1 cellular context compared by ENCODE assay signal in the genomic region with DNA sequence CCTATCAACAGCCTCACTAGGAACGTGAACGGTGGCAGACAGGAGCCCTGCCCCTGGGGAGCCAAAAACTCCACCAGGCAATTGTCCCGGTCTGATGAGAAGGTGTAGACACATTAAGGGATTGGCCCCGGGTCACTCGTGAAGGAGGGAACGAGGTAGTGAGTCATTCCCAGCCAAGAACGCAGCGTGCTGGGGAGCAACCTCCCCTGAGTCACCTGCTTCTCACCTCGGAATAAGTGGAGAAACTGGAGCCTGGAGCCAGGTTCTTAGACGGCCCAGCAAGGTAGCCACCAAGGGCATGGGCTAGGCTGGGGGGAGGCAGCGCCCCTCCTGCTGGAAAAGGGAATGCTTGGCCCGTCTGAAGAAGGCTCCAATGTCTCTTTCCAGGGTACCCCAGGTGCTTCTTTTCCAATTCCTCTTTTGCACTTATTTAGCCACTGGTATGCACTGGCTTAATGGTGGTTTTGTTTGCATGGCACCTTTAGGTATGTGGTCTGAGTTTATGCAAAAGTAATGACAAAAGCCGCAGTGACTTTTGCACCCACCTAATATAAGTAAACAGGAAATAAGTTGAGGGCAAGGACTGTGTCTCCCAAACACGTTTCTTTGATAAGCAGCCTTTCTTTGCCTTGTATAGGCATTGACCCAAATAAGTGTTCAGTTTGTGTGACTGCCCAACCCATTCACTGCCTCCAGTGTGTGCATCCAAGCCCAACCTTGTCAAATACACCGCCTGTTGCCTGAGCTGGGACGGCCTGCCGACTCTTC.
A peak's percentile ranks its signal among the peaks of the same experiment; 100 is the strongest.
TF ChIP-seq lines count a peak whose summit lies in the region.

No MANE protein-coding gene starts in this region.

TF ChIP-seq in HepG2, 621 proteins besides CTCF, POLR2A, EP300 and RAD21 (continued from another document and continues in another):
- TF ChIP-seq, protein P1, sequence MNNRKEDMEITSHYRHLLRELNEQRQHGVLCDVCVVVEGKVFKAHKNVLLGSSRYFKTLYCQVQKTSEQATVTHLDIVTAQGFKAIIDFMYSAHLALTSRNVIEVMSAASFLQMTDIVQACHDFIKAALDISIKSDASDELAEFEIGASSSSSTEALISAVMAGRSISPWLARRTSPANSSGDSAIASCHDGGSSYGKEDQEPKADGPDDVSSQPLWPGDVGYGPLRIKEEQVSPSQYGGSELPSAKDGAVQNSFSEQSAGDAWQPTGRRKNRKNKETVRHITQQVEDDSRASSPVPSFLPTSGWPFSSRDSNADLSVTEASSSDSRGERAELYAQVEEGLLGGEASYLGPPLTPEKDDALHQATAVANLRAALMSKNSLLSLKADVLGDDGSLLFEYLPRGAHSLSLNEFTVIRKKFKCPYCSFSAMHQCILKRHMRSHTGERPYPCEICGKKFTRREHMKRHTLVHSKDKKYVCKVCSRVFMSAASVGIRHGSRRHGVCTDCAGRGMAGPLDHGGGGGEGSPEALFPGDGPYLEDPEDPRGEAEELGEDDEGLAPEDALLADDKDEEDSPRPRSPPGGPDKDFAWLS (CRISPR knock-in tag; IDR thresholded peaks at IDR 0.05; ENCODE audit: borderline replicate concordance): no peak
- TF ChIP-seq, protein P2, sequence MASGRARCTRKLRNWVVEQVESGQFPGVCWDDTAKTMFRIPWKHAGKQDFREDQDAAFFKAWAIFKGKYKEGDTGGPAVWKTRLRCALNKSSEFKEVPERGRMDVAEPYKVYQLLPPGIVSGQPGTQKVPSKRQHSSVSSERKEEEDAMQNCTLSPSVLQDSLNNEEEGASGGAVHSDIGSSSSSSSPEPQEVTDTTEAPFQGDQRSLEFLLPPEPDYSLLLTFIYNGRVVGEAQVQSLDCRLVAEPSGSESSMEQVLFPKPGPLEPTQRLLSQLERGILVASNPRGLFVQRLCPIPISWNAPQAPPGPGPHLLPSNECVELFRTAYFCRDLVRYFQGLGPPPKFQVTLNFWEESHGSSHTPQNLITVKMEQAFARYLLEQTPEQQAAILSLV (CRISPR knock-in tag; IDR thresholded peaks at IDR 0.05; ENCODE audit: borderline replicate concordance): no peak; the same call in 1 of the 2 replicates
- no peak for TF ChIP-seq U2AF1 (optimal IDR thresholded peaks at IDR 0.05; ENCODE audit: low read depth, low read length)
- TF ChIP-seq, protein P3, sequence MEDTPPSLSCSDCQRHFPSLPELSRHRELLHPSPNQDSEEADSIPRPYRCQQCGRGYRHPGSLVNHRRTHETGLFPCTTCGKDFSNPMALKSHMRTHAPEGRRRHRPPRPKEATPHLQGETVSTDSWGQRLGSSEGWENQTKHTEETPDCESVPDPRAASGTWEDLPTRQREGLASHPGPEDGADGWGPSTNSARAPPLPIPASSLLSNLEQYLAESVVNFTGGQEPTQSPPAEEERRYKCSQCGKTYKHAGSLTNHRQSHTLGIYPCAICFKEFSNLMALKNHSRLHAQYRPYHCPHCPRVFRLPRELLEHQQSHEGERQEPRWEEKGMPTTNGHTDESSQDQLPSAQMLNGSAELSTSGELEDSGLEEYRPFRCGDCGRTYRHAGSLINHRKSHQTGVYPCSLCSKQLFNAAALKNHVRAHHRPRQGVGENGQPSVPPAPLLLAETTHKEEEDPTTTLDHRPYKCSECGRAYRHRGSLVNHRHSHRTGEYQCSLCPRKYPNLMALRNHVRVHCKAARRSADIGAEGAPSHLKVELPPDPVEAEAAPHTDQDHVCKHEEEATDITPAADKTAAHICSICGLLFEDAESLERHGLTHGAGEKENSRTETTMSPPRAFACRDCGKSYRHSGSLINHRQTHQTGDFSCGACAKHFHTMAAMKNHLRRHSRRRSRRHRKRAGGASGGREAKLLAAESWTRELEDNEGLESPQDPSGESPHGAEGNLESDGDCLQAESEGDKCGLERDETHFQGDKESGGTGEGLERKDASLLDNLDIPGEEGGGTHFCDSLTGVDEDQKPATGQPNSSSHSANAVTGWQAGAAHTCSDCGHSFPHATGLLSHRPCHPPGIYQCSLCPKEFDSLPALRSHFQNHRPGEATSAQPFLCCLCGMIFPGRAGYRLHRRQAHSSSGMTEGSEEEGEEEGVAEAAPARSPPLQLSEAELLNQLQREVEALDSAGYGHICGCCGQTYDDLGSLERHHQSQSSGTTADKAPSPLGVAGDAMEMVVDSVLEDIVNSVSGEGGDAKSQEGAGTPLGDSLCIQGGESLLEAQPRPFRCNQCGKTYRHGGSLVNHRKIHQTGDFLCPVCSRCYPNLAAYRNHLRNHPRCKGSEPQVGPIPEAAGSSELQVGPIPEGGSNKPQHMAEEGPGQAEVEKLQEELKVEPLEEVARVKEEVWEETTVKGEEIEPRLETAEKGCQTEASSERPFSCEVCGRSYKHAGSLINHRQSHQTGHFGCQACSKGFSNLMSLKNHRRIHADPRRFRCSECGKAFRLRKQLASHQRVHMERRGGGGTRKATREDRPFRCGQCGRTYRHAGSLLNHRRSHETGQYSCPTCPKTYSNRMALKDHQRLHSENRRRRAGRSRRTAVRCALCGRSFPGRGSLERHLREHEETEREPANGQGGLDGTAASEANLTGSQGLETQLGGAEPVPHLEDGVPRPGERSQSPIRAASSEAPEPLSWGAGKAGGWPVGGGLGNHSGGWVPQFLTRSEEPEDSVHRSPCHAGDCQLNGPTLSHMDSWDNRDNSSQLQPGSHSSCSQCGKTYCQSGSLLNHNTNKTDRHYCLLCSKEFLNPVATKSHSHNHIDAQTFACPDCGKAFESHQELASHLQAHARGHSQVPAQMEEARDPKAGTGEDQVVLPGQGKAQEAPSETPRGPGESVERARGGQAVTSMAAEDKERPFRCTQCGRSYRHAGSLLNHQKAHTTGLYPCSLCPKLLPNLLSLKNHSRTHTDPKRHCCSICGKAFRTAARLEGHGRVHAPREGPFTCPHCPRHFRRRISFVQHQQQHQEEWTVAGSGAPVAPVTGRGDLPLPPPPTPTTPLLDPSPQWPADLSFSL (CRISPR knock-in tag; IDR thresholded peaks at IDR 0.05): peak; percentile 92
- TF ChIP-seq, protein P4, sequence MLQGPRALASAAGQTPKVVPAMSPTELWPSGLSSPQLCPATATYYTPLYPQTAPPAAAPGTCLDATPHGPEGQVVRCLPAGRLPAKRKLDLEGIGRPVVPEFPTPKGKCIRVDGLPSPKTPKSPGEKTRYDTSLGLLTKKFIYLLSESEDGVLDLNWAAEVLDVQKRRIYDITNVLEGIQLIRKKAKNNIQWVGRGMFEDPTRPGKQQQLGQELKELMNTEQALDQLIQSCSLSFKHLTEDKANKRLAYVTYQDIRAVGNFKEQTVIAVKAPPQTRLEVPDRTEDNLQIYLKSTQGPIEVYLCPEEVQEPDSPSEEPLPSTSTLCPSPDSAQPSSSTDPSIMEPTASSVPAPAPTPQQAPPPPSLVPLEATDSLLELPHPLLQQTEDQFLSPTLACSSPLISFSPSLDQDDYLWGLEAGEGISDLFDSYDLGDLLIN (CRISPR knock-in tag; IDR thresholded peaks at IDR 0.05; ENCODE audit: borderline replicate concordance): no peak
- TF ChIP-seq, protein P5, sequence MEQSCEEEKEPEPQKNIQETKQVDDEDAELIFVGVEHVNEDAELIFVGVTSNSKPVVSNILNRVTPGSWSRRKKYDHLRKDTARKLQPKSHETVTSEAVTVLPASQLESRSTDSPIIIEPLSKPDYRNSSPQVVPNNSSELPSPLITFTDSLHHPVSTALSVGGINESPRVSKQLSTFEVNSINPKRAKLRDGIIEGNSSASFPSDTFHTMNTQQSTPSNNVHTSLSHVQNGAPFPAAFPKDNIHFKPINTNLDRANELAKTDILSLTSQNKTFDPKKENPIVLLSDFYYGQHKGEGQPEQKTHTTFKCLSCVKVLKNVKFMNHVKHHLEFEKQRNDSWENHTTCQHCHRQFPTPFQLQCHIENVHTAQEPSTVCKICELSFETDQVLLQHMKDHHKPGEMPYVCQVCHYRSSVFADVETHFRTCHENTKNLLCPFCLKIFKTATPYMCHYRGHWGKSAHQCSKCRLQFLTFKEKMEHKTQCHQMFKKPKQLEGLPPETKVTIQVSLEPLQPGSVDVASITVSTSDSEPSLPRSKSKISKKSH (CRISPR knock-in tag; IDR thresholded peaks at IDR 0.05; ENCODE audit: borderline replicate concordance): no peak
- no peak for TF ChIP-seq DNMT3B (CRISPR knock-in tag; conservative IDR thresholded peaks at IDR 0.05)
- TF ChIP-seq DMAP1 (CRISPR knock-in tag; IDR thresholded peaks at IDR 0.05): peak; percentile 62
- no peak for TF ChIP-seq FLYWCH1 (CRISPR knock-in tag; IDR thresholded peaks at IDR 0.05)
- TF ChIP-seq ZKSCAN1 (IDR thresholded peaks at IDR 0.05; ENCODE audit: low read length): no peak; the same call in 1 of the 2 replicates
- no peak for TF ChIP-seq PHB2 (IDR thresholded peaks at IDR 0.05; ENCODE audit: partially characterized antibody)
- no peak for TF ChIP-seq SRY (CRISPR knock-in tag; IDR thresholded peaks at IDR 0.05)
- TF ChIP-seq, protein P6, sequence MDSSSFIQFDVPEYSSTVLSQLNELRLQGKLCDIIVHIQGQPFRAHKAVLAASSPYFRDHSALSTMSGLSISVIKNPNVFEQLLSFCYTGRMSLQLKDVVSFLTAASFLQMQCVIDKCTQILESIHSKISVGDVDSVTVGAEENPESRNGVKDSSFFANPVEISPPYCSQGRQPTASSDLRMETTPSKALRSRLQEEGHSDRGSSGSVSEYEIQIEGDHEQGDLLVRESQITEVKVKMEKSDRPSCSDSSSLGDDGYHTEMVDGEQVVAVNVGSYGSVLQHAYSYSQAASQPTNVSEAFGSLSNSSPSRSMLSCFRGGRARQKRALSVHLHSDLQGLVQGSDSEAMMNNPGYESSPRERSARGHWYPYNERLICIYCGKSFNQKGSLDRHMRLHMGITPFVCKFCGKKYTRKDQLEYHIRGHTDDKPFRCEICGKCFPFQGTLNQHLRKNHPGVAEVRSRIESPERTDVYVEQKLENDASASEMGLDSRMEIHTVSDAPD (CRISPR knock-in tag; IDR thresholded peaks at IDR 0.05): peak; percentile 41; the same call in 1 of the 2 replicates
- no peak for TF ChIP-seq NPAS2 (CRISPR knock-in tag; IDR thresholded peaks at IDR 0.05; ENCODE audit: borderline replicate concordance)
- TF ChIP-seq ZNF207 (IDR thresholded peaks at IDR 0.05; ENCODE audit: borderline replicate concordance): no peak
- TF ChIP-seq, protein P7, sequence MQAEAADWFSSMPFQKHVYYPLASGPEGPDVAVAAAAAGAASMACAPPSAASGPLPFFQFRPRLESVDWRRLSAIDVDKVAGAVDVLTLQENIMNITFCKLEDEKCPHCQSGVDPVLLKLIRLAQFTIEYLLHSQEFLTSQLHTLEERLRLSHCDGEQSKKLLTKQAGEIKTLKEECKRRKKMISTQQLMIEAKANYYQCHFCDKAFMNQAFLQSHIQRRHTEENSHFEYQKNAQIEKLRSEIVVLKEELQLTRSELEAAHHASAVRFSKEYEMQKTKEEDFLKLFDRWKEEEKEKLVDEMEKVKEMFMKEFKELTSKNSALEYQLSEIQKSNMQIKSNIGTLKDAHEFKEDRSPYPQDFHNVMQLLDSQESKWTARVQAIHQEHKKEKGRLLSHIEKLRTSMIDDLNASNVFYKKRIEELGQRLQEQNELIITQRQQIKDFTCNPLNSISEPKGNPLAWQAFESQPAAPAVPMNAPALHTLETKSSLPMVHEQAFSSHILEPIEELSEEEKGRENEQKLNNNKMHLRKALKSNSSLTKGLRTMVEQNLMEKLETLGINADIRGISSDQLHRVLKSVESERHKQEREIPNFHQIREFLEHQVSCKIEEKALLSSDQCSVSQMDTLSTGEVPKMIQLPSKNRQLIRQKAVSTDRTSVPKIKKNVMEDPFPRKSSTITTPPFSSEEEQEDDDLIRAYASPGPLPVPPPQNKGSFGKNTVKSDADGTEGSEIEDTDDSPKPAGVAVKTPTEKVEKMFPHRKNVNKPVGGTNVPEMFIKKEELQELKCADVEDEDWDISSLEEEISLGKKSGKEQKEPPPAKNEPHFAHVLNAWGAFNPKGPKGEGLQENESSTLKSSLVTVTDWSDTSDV (CRISPR knock-in tag; IDR thresholded peaks at IDR 0.05): no peak
- TF ChIP-seq ATF1 (CRISPR knock-in tag; IDR thresholded peaks at IDR 0.05): peak; percentile 50; the same call in 1 of the 2 replicates
- TF ChIP-seq ZNF343 (CRISPR knock-in tag; IDR thresholded peaks at IDR 0.05): no peak
- TF ChIP-seq ZNF674 (CRISPR knock-in tag; IDR thresholded peaks at IDR 0.05; ENCODE audit: low read depth): no peak
- TF ChIP-seq, protein P8, sequence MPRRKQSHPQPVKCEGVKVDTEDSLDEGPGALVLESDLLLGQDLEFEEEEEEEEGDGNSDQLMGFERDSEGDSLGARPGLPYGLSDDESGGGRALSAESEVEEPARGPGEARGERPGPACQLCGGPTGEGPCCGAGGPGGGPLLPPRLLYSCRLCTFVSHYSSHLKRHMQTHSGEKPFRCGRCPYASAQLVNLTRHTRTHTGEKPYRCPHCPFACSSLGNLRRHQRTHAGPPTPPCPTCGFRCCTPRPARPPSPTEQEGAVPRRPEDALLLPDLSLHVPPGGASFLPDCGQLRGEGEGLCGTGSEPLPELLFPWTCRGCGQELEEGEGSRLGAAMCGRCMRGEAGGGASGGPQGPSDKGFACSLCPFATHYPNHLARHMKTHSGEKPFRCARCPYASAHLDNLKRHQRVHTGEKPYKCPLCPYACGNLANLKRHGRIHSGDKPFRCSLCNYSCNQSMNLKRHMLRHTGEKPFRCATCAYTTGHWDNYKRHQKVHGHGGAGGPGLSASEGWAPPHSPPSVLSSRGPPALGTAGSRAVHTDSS (CRISPR knock-in tag; conservative IDR thresholded peaks at IDR 0.05): no peak
- no peak for TF ChIP-seq KDM5B (CRISPR knock-in tag; IDR thresholded peaks at IDR 0.05; ENCODE audit: borderline replicate concordance)
- 0 out of 2 replicates have a peak, but pooled peaks have one; percentile 6 for TF ChIP-seq ZNF746 (CRISPR knock-in tag; IDR thresholded peaks at IDR 0.05)
- TF ChIP-seq ZNF12 (CRISPR knock-in tag; IDR thresholded peaks at IDR 0.05): no peak; the same call in 1 of the 2 replicates
- TF ChIP-seq PCBP2 (optimal IDR thresholded peaks at IDR 0.05; ENCODE audit: low read depth, low read length, poor library complexity, severe bottlenecking): no peak
- TF ChIP-seq POLR2AphosphoS5 (IDR thresholded peaks at IDR 0.05; ENCODE audit: low read depth, low read length): no peak; the same call in 1 of the 2 replicates
- TF ChIP-seq, protein P9, sequence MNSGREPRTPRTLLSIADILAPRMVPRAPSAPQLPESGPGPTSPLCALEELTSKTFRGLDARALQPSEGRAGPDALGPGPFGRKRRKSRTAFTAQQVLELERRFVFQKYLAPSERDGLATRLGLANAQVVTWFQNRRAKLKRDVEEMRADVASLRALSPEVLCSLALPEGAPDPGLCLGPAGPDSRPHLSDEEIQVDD (CRISPR knock-in tag; IDR thresholded peaks at IDR 0.05; ENCODE audit: borderline replicate concordance): 0 out of 2 replicates have a peak, but pooled peaks have one; percentile 50
- TF ChIP-seq PTBP1 (IDR thresholded peaks at IDR 0.05; ENCODE audit: low read depth, low read length, poor library complexity, severe bottlenecking): no peak
- 0 out of 2 replicates have a peak, but pooled peaks have one; percentile 29 for TF ChIP-seq ZNF7 (CRISPR knock-in tag; IDR thresholded peaks at IDR 0.05)
- no peak; the same call in 1 of the 2 replicates for TF ChIP-seq CAMTA2 (CRISPR knock-in tag; IDR thresholded peaks at IDR 0.05; ENCODE audit: borderline replicate concordance)
- TF ChIP-seq ZNF224 (CRISPR knock-in tag; IDR thresholded peaks at IDR 0.05): no peak
- no peak for TF ChIP-seq TBP (CRISPR knock-in tag; IDR thresholded peaks at IDR 0.05)
- no peak for TF ChIP-seq RFX1 (IDR thresholded peaks at IDR 0.05)
- TF ChIP-seq ZNF720 (CRISPR knock-in tag; IDR thresholded peaks at IDR 0.05): 0 out of 2 replicates have a peak, but pooled peaks have one; percentile 30
- 0 out of 2 replicates have a peak, but pooled peaks have one; percentile 37 for TF ChIP-seq KMT2A (CRISPR knock-in tag; IDR thresholded peaks at IDR 0.05)
- TF ChIP-seq, protein P10, sequence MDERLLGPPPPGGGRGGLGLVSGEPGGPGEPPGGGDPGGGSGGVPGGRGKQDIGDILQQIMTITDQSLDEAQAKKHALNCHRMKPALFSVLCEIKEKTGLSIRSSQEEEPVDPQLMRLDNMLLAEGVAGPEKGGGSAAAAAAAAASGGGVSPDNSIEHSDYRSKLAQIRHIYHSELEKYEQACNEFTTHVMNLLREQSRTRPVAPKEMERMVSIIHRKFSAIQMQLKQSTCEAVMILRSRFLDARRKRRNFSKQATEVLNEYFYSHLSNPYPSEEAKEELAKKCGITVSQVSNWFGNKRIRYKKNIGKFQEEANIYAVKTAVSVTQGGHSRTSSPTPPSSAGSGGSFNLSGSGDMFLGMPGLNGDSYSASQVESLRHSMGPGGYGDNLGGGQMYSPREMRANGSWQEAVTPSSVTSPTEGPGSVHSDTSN (CRISPR knock-in tag; IDR thresholded peaks at IDR 0.05): no peak
